ENCODE assay signal across 8 cellular contexts in genomic region chr19:42284066-42284501, GRCh38. TPM values are rescaled to one million over a fixed set of nuclear protein-coding genes. Genes with fewer than 3 reads are reported as not detected.
DNase-seq lines count a peak whose midpoint lies in the region; ATAC-seq, FAIRE-seq and TF ChIP-seq lines count a peak whose summit lies in the region.

No MANE protein-coding gene starts in this region.

- peaks cover 14% of the 10 kb centered on the region for H3K36me3 Mint-ChIP-seq in activated T-helper 2 cell treated with anti-CD3 and anti-CD28 coated beads, Interferon-gamma antibody, Interleukin-2, Interleukin-4, amounts not matched to agents 10 μg/mL and 5 μg/mL and 100 μg/mL, durations not matched to agents 14 hours and 24 hours and 36 hours (ENCODE audit: low read depth)

- no peak overlapping the region for H3K27ac Mint-ChIP-seq in activated T-helper 2 cell treated with anti-CD3 and anti-CD28 coated beads, Interferon-gamma antibody, Interleukin-2, Interleukin-4, amounts not matched to agents 10 μg/mL and 5 μg/mL and 100 μg/mL, durations not matched to agents 14 hours and 24 hours and 36 hours

- H3K4me1 Mint-ChIP-seq in activated T-helper 2 cell treated with anti-CD3 and anti-CD28 coated beads, Interferon-gamma antibody, Interleukin-2, Interleukin-4, amounts not matched to agents 10 μg/mL and 5 μg/mL and 100 μg/mL, durations not matched to agents 14 hours and 24 hours and 36 hours (ENCODE audit: low read depth): peaks cover 35% of the 10 kb centered on the region

- H3K4me1 ChIP-seq in foreskin keratinocyte (peaks cover 5% of the 10 kb centered on the region), tibial artery (peaks cover 0 to 65% (median 59%) of the 10 kb centered on the region in 4 donors)

- intact Hi-C loops in activated T-helper 2 cell treated with anti-CD3 and anti-CD28 coated beads, Interferon-gamma antibody, Interleukin-2, Interleukin-4, amounts not matched to agents 10 μg/mL and 5 μg/mL and 100 μg/mL, durations not matched to agents 14 hours and 24 hours and 36 hours (cut with micrococcal nuclease): no loop called here
- intact Hi-C loops in tibial artery (cut with DNase I; ENCODE audit: low total_unique reads): no loop called here

- no peaks in the 10 kb centered on the region for H3K9me3 ChIP-seq in tibial artery

- H3K4me3 ChIP-seq in tibial artery: peak overlapping the region; percentile 70 to 75

- no peak for TF ChIP-seq CTCF in foreskin keratinocyte (conservative IDR thresholded peaks at IDR 0.05)
- no peak for TF ChIP-seq CTCF in tibial artery (IDR thresholded peaks at IDR 0.05)

- peak; percentile 88 for DNase-seq in COLO668 (lab: John Stamatoyannopoulos, UW; ENCODE audit: unreplicated experiment)
- peak; percentile 94 for DNase-seq in GM19239 (ENCODE audit: insufficient read length, low spot score)
- peak; percentile 69 to 78 for DNase-seq in NOMO-1 (lab: John Stamatoyannopoulos, UW; ENCODE audit: unreplicated experiment in 2 of 2)
- DNase-seq in activated T-helper 2 cell treated with anti-CD3 and anti-CD28 coated beads, Interferon-gamma antibody, Interleukin-2, Interleukin-4, amounts not matched to agents 10 μg/mL and 5 μg/mL and 100 μg/mL, durations not matched to agents 14 hours and 24 hours and 36 hours (ENCODE audit: low spot score): peak; percentile 80
- DNase-seq in foreskin keratinocyte: peak in 1 of 2 donors; percentile 25
- peak; percentile 79 for DNase-seq in occipital lobe (lab: John Stamatoyannopoulos, UW)
- DNase-seq in tibial artery: peak in 1 of 2 donors; percentile 93

- no peak for FAIRE-seq in GM19239 (lab: Jason Lieb, UNC)

- H3K27ac ChIP-seq in foreskin keratinocyte (no peak overlapping the region), tibial artery (peak overlapping the region; percentile 93 to 97)

- no peak overlapping the region for H3K4me3 Mint-ChIP-seq in activated T-helper 2 cell treated with anti-CD3 and anti-CD28 coated beads, Interferon-gamma antibody, Interleukin-2, Interleukin-4, amounts not matched to agents 10 μg/mL and 5 μg/mL and 100 μg/mL, durations not matched to agents 14 hours and 24 hours and 36 hours (ENCODE audit: low read depth)

- H3K9me3 Mint-ChIP-seq in activated T-helper 2 cell treated with anti-CD3 and anti-CD28 coated beads, Interferon-gamma antibody, Interleukin-2, Interleukin-4, amounts not matched to agents 10 μg/mL and 5 μg/mL and 100 μg/mL, durations not matched to agents 14 hours and 24 hours and 36 hours: no peaks in the 10 kb centered on the region

- peak; percentile 30 for ATAC-seq in HG03354 (IDR thresholded peaks at IDR 0.05; ENCODE audit: poor library complexity, severe bottlenecking, unreplicated experiment)
- ATAC-seq in foreskin keratinocyte: peak; percentile 11

- H3K27me3 ChIP-seq in foreskin keratinocyte: no peaks in the 10 kb centered on the region
- H3K27me3 ChIP-seq in tibial artery: no peaks in the 10 kb centered on the region

- no peaks in the 10 kb centered on the region for H3K27me3 Mint-ChIP-seq in activated T-helper 2 cell treated with anti-CD3 and anti-CD28 coated beads, Interferon-gamma antibody, Interleukin-2, Interleukin-4, amounts not matched to agents 10 μg/mL and 5 μg/mL and 100 μg/mL, durations not matched to agents 14 hours and 24 hours and 36 hours (ENCODE audit: low read depth)

- peaks cover 13 to 28% (median 25%) of the 10 kb centered on the region in 3 donors for H3K36me3 ChIP-seq in tibial artery

RNA-seq across cellular contexts. Expression of gene CIC, which starts 15.0 kb away (rescaled TPM):
- total RNA-seq in activated T-helper 2 cell treated with anti-CD3 and anti-CD28 coated beads, Interferon-gamma antibody, Interleukin-2, Interleukin-4, amounts not matched to agents 10 μg/mL and 5 μg/mL and 100 μg/mL, durations not matched to agents 14 hours and 24 hours and 36 hours: 68.3 and 69.3 TPM in 2 replicates
- total RNA-seq in foreskin keratinocyte (37.4 and 40.7 TPM in 2 replicates), occipital lobe (19.5 TPM)
- polyA plus RNA-seq in foreskin keratinocyte: 32.2 and 36.1 TPM in 2 replicates

RNA-seq across cellular contexts. Expression of gene PRR19, which starts 17.8 kb away (rescaled TPM):
- total RNA-seq in activated T-helper 2 cell treated with anti-CD3 and anti-CD28 coated beads, Interferon-gamma antibody, Interleukin-2, Interleukin-4, amounts not matched to agents 10 μg/mL and 5 μg/mL and 100 μg/mL, durations not matched to agents 14 hours and 24 hours and 36 hours: 0.74 and 0.91 TPM in 2 replicates
- total RNA-seq in foreskin keratinocyte (1.4 and 1.5 TPM in 2 replicates), occipital lobe (1.4 TPM)
- 2.3 TPM in 2 replicates for polyA plus RNA-seq in foreskin keratinocyte

RNA-seq across cellular contexts. Expression of gene PAFAH1B3, which starts 18.3 kb away (rescaled TPM):
- total RNA-seq in activated T-helper 2 cell treated with anti-CD3 and anti-CD28 coated beads, Interferon-gamma antibody, Interleukin-2, Interleukin-4, amounts not matched to agents 10 μg/mL and 5 μg/mL and 100 μg/mL, durations not matched to agents 14 hours and 24 hours and 36 hours: 49.3 and 50.9 TPM in 2 replicates
- total RNA-seq in foreskin keratinocyte (71.9 and 82.9 TPM in 2 replicates), occipital lobe (198 TPM)
- polyA plus RNA-seq in foreskin keratinocyte: 106 and 121 TPM in 2 replicates

RNA-seq across cellular contexts. Expression of gene TMEM145, which starts 29.0 kb away (rescaled TPM):
- 0.71 and 0.85 TPM in 2 replicates for total RNA-seq in activated T-helper 2 cell treated with anti-CD3 and anti-CD28 coated beads, Interferon-gamma antibody, Interleukin-2, Interleukin-4, amounts not matched to agents 10 μg/mL and 5 μg/mL and 100 μg/mL, durations not matched to agents 14 hours and 24 hours and 36 hours
- total RNA-seq in foreskin keratinocyte (not detected in 2 replicates), occipital lobe (47.1 TPM)
- 0.04 TPM in 1 of 2 replicates, not detected in the other for polyA plus RNA-seq in foreskin keratinocyte

RNA-seq across cellular contexts. Expression of gene ERF, which starts 29.2 kb away (rescaled TPM):
- total RNA-seq in activated T-helper 2 cell treated with anti-CD3 and anti-CD28 coated beads, Interferon-gamma antibody, Interleukin-2, Interleukin-4, amounts not matched to agents 10 μg/mL and 5 μg/mL and 100 μg/mL, durations not matched to agents 14 hours and 24 hours and 36 hours: 58.4 and 59.1 TPM in 2 replicates
- total RNA-seq in foreskin keratinocyte (83.9 and 91.9 TPM in 2 replicates), occipital lobe (7.8 TPM)
- polyA plus RNA-seq in foreskin keratinocyte: 87.6 and 96.7 TPM in 2 replicates
